Comparison of ENCODE assay signal across 8 cellular contexts in genomic region chr14:73569185-73569957, GRCh38. TPM values are rescaled to one million over a fixed set of nuclear protein-coding genes. Genes with fewer than 3 reads are reported as not detected.
DNase-seq lines count a peak whose midpoint lies in the region; ATAC-seq, FAIRE-seq and TF ChIP-seq lines count a peak whose summit lies in the region.
"Not testable (repeated sequence)": the region's sequence is repeated elsewhere in the genome, so short reads cannot be mapped to it uniquely, and the experiment has no call there.

TSS of gene ACOT2 (plus strand) at chr14:73569213. CDS start at chr14:73569241, 28 bp downstream.

- POLR2A ChIA-PET in AG04450 (lab: Yijun Ruan, JAX): interaction anchor here (0.6 to 1.9 kb wide), 14 partner anchors 9 to 708 kb away, joined by 3 to 11 read pairs (median 4); partner anchors contain the start of genes ACOT4, ACOT6, DNAL1 and RIOX1

- peak within 1 kb of the TSS; percentile 95 for H3K27ac Mint-ChIP-seq in chondrocyte (ENCODE audit: unreplicated experiment)

- peaks cover 32% of the 10 kb centered on the region for H3K4me1 Mint-ChIP-seq in chondrocyte (ENCODE audit: low read depth)

- H3K4me3 ChIP-seq in AG04450 (ENCODE audit: low read depth, low read length): peak within 1 kb of the TSS; percentile 75
- H3K4me3 ChIP-seq in kidney (ENCODE audit: low read length in 2 of 2): peak within 1 kb of the TSS; percentile 55 to 90

- peak within 1 kb of the TSS; percentile 92 for H3K4me3 Mint-ChIP-seq in chondrocyte (ENCODE audit: unreplicated experiment)

- DNase-seq in AG04450 (ENCODE audit: low read depth, low spot score) (peak; percentile 85), NCI-H510A treated with DMSO at 0.1 percent for 48 hours (lab: John Stamatoyannopoulos, UW) (peak; percentile 70), kidney (peak; percentile 92)
- peak; percentile 89 to 90 for DNase-seq in activated CD4-positive, alpha-beta T cell treated with anti-CD3 and anti-CD28 coated beads for 4 hours
- not testable (repeated sequence) for DNase-seq in chondrocyte (ENCODE audit: low spot score)
- DNase-seq in stimulated activated CD4-positive, alpha-beta T cell treated with anti-CD3 and anti-CD28 coated beads, Interleukin-12 subunit alpha, Interleukin-12 subunit beta, amount 100 ng/mL, for 4 hours: peak; percentile 84

- H3K27me3 Mint-ChIP-seq in chondrocyte (ENCODE audit: low read depth): not testable (repeated sequence)

- FAIRE-seq in kidney (lab: Jason Lieb, UNC): not testable (repeated sequence)

- H3K36me3 Mint-ChIP-seq in chondrocyte (ENCODE audit: low read depth): not testable (repeated sequence)

- CTCF ChIA-PET in AG04450 (lab: Charles Lee): interaction anchor here (0.6 to 2.7 kb wide), 4 partner anchors 23 to 64 kb away, joined by 3 to 15 read pairs (median 12); no protein-coding TSS in a partner anchor

- TF ChIP-seq CTCF in AG04450 (IDR thresholded peaks at IDR 0.05; ENCODE audit: low read depth, low read length) (peak; percentile 23; the same call in 1 of the 2 replicates), kidney (IDR thresholded peaks at IDR 0.05; ENCODE audit: borderline replicate concordance, extremely low read depth, insufficient read depth) (peak; percentile 4)
- not testable (repeated sequence) for TF ChIP-seq CTCF in chondrocyte (IDR thresholded peaks at IDR 0.05)

- not testable (repeated sequence) for H3K9me3 Mint-ChIP-seq in chondrocyte (ENCODE audit: low read depth)

- H3K9ac ChIP-seq in kidney (ENCODE audit: low read length in 2 of 2): peak within 1 kb of the TSS; percentile 2 to 99

- ATAC-seq in GM18907 (IDR thresholded peaks at IDR 0.05; ENCODE audit: unreplicated experiment) (peak; percentile 64), HG03354 (IDR thresholded peaks at IDR 0.05; ENCODE audit: poor library complexity, severe bottlenecking, unreplicated experiment) (peak; percentile 69)

- not testable (repeated sequence) for H3K27me3 ChIP-seq in AG04450 (ENCODE audit: control insufficient read depth, insufficient read depth, low read length)

- H3K9me3 ChIP-seq in AG04450 (ENCODE audit: control insufficient read depth, insufficient read depth, low read length); kidney (ENCODE audit: control insufficient read depth in 1 of 2, low read length in 2 of 2): not testable (repeated sequence)

- H3K27ac ChIP-seq in AG04450 (ENCODE audit: low read depth, low read length): peak within 1 kb of the TSS; percentile 88
- peak within 1 kb of the TSS; percentile 80 to 95 for H3K27ac ChIP-seq in kidney (ENCODE audit: low read depth in 2 of 2, low read length in 2 of 2)

- peaks cover 11 to 14% of the 10 kb centered on the region in 2 donors for H3K4me1 ChIP-seq in kidney (ENCODE audit: control insufficient read depth in 1 of 2, insufficient read depth in 1 of 2, low read depth in 1 of 2, low read length in 2 of 2)

- H3K36me3 ChIP-seq in kidney (ENCODE audit: control insufficient read depth in 1 of 2, insufficient read depth in 2 of 2, low read length in 2 of 2): not testable (repeated sequence)

- intact Hi-C loops in kidney (cut with DNase I): not testable (repeated sequence)

RNA-seq across cellular contexts. Expression of gene ACOT2, which starts in this region (rescaled TPM):
- 30.5 and 35.3 TPM in 2 replicates for polyA plus RNA-seq in AG04450 (2011; rRNA removed)
- polyA minus RNA-seq in AG04450 (2011; rRNA and poly(A)+ RNA removed): 14.3 and 14.4 TPM in 2 replicates
- total RNA-seq in chondrocyte: 38.0 to 48.5 TPM (median 46.4 TPM) in 3 replicates
- total RNA-seq in kidney: 29.4 TPM
- polyA plus RNA-seq in kidney (ENCODE audit: insufficient read depth, low read depth, low replicate concordance): 128 TPM
